1 cellular context compared by ENCODE assay signal in the genomic region with DNA sequence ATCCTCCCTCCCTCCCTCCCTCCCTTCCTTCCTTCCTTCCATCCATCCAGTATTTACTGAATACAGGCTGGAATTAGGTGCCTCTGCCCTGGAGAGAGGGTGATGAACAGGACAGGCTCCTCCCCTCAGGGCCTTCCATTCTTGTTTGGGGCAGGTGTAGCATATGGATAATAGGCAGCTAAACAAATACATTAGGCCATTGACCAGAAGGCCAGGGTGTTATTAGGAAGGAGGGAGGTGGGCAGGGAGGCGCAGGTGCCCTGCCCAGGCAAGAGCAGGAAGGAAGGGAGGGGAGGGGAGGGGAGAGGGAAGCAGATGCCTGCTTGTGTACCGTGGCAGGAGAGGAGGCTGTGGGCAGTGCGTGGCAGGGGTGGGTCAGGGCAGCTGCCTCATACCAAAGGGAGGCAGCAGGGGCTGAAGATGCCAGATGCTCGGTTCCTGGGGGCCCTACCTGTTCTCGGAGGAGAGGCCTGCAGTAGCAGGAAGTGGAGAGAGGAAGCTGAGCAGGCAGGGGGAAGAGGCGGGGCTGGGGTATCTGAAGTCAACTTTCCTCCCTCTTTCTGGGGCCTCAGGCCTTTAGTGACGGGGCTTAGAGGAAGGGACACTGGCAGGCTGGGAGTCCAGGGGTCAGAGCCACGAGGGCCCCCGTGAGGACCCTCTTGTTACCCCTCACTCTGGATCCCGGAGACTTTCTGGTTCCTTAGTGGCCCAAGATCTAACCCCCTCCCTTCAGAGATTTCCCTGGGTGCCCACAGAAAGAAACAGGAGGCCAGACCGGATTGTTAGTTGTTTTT.
A peak's percentile ranks its signal among the peaks of the same experiment; 100 is the strongest.
TF ChIP-seq lines count a peak whose summit lies in the region.

A gene with protein sequence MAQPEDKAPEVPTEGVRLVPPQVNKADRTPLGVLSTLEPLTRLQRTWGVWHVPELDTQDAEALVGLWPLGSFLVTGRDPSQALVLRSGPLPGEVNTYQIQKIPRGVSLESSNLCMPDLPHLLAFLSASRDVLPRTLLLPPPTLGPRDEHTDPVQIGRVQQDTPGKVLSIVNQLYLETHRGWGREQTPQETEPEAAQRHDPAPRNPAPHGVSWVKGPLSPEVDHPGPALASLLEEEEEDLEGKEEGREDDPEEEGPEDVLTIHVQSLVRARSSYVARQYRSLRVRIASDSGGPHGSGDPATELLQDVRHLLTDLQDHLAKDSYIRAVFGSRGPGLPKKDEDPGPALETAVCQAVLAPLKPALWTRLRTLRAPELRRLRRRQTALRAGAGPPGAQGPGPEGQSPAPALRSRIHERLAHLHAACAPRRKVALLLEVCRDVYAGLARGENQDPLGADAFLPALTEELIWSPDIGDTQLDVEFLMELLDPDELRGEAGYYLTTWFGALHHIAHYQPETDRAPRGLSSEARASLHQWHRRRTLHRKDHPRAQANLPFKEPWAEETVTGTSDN (minus strand): TSS at position 495 of the 794 bp plus-strand sequence. CDS start 1,533 bp downstream, outside the sequence.

TF ChIP-seq in HEK293, 187 proteins besides CTCF, POLR2A, EP300 and RAD21 (continued from another document and continues in another):
- TF ChIP-seq, protein P1, sequence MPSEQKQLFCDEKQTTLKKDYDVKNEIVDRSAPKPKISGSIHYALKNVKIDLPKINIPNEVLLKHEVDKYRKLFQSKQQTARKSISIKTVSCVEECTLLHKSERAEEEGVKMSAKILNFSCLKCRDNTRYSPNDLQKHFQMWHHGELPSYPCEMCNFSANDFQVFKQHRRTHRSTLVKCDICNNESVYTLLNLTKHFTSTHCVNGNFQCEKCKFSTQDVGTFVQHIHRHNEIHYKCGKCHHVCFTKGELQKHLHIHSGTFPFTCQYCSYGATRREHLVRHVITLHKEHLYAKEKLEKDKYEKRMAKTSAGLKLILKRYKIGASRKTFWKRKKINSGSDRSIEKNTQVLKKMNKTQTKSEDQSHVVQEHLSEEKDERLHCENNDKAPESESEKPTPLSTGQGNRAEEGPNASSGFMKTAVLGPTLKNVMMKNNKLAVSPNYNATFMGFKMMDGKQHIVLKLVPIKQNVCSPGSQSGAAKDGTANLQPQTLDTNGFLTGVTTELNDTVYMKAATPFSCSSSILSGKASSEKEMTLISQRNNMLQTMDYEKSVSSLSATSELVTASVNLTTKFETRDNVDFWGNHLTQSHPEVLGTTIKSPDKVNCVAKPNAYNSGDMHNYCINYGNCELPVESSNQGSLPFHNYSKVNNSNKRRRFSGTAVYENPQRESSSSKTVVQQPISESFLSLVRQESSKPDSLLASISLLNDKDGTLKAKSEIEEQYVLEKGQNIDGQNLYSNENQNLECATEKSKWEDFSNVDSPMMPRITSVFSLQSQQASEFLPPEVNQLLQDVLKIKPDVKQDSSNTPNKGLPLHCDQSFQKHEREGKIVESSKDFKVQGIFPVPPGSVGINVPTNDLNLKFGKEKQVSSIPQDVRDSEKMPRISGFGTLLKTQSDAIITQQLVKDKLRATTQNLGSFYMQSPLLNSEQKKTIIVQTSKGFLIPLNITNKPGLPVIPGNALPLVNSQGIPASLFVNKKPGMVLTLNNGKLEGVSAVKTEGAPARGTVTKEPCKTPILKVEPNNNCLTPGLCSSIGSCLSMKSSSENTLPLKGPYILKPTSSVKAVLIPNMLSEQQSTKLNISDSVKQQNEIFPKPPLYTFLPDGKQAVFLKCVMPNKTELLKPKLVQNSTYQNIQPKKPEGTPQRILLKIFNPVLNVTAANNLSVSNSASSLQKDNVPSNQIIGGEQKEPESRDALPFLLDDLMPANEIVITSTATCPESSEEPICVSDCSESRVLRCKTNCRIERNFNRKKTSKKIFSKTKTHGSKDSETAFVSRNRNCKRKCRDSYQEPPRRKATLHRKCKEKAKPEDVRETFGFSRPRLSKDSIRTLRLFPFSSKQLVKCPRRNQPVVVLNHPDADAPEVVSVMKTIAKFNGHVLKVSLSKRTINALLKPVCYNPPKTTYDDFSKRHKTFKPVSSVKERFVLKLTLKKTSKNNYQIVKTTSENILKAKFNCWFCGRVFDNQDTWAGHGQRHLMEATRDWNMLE (tag by site-specific recombination; conservative IDR thresholded peaks at IDR 0.05; ENCODE audit: low read depth) = peak; percentile 88
- TF ChIP-seq, protein P2, sequence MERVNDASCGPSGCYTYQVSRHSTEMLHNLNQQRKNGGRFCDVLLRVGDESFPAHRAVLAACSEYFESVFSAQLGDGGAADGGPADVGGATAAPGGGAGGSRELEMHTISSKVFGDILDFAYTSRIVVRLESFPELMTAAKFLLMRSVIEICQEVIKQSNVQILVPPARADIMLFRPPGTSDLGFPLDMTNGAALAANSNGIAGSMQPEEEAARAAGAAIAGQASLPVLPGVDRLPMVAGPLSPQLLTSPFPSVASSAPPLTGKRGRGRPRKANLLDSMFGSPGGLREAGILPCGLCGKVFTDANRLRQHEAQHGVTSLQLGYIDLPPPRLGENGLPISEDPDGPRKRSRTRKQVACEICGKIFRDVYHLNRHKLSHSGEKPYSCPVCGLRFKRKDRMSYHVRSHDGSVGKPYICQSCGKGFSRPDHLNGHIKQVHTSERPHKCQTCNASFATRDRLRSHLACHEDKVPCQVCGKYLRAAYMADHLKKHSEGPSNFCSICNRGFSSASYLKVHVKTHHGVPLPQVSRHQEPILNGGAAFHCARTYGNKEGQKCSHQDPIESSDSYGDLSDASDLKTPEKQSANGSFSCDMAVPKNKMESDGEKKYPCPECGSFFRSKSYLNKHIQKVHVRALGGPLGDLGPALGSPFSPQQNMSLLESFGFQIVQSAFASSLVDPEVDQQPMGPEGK (tag by site-specific recombination; IDR thresholded peaks at IDR 0.05) = peak; percentile 68; the same call in 1 of the 2 replicates
- TF ChIP-seq SP7 (tag by site-specific recombination; IDR thresholded peaks at IDR 0.05) = peak; percentile 92
- TF ChIP-seq ZNF24 (tag by site-specific recombination; IDR thresholded peaks at IDR 0.05) = no peak
- TF ChIP-seq WT1 (tag by site-specific recombination; IDR thresholded peaks at IDR 0.05) = peak; percentile 48; the same call in 1 of the 2 replicates
- no peak for TF ChIP-seq ZNF174 (tag by site-specific recombination; IDR thresholded peaks at IDR 0.05)
- TF ChIP-seq ZNF501 (tag by site-specific recombination; IDR thresholded peaks at IDR 0.05) = no peak
- TF ChIP-seq, protein P3, sequence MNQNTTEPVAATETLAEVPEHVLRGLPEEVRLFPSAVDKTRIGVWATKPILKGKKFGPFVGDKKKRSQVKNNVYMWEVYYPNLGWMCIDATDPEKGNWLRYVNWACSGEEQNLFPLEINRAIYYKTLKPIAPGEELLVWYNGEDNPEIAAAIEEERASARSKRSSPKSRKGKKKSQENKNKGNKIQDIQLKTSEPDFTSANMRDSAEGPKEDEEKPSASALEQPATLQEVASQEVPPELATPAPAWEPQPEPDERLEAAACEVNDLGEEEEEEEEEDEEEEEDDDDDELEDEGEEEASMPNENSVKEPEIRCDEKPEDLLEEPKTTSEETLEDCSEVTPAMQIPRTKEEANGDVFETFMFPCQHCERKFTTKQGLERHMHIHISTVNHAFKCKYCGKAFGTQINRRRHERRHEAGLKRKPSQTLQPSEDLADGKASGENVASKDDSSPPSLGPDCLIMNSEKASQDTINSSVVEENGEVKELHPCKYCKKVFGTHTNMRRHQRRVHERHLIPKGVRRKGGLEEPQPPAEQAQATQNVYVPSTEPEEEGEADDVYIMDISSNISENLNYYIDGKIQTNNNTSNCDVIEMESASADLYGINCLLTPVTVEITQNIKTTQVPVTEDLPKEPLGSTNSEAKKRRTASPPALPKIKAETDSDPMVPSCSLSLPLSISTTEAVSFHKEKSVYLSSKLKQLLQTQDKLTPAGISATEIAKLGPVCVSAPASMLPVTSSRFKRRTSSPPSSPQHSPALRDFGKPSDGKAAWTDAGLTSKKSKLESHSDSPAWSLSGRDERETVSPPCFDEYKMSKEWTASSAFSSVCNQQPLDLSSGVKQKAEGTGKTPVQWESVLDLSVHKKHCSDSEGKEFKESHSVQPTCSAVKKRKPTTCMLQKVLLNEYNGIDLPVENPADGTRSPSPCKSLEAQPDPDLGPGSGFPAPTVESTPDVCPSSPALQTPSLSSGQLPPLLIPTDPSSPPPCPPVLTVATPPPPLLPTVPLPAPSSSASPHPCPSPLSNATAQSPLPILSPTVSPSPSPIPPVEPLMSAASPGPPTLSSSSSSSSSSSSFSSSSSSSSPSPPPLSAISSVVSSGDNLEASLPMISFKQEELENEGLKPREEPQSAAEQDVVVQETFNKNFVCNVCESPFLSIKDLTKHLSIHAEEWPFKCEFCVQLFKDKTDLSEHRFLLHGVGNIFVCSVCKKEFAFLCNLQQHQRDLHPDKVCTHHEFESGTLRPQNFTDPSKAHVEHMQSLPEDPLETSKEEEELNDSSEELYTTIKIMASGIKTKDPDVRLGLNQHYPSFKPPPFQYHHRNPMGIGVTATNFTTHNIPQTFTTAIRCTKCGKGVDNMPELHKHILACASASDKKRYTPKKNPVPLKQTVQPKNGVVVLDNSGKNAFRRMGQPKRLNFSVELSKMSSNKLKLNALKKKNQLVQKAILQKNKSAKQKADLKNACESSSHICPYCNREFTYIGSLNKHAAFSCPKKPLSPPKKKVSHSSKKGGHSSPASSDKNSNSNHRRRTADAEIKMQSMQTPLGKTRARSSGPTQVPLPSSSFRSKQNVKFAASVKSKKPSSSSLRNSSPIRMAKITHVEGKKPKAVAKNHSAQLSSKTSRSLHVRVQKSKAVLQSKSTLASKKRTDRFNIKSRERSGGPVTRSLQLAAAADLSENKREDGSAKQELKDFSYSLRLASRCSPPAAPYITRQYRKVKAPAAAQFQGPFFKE (tag by site-specific recombination; IDR thresholded peaks at IDR 0.05; ENCODE audit: borderline replicate concordance) = no peak
- peak; percentile 68 for TF ChIP-seq SP2 (tag by site-specific recombination; IDR thresholded peaks at IDR 0.05)
- TF ChIP-seq ZNF416 (tag by site-specific recombination; IDR thresholded peaks at IDR 0.05) = no peak
- TF ChIP-seq ZNF677 (tag by site-specific recombination; IDR thresholded peaks at IDR 0.05) = no peak
- TF ChIP-seq KLF1 (tag by site-specific recombination; IDR thresholded peaks at IDR 0.05) = peak; percentile 60; the same call in 1 of the 2 replicates
- no peak for TF ChIP-seq FEZF1 (tag by site-specific recombination; IDR thresholded peaks at IDR 0.05)
- no peak for TF ChIP-seq OVOL3 (tag by site-specific recombination; IDR thresholded peaks at IDR 0.05)
- peak; percentile 76 for TF ChIP-seq ZNF335 (tag by site-specific recombination; conservative IDR thresholded peaks at IDR 0.05)
- peak; percentile 68 for TF ChIP-seq ZBTB48 (tag by site-specific recombination; IDR thresholded peaks at IDR 0.05)
- peak; percentile 60 for TF ChIP-seq SCRT2 (tag by site-specific recombination; IDR thresholded peaks at IDR 0.05)
- no peak for TF ChIP-seq ZNF121 (tag by site-specific recombination; IDR thresholded peaks at IDR 0.05)
- TF ChIP-seq GLIS2 (tag by site-specific recombination; IDR thresholded peaks at IDR 0.05) = no peak
- TF ChIP-seq ZNF394 (tag by site-specific recombination; IDR thresholded peaks at IDR 0.05; ENCODE audit: borderline replicate concordance) = peak; percentile 41; the same call in 1 of the 2 replicates
- TF ChIP-seq, protein P4, sequence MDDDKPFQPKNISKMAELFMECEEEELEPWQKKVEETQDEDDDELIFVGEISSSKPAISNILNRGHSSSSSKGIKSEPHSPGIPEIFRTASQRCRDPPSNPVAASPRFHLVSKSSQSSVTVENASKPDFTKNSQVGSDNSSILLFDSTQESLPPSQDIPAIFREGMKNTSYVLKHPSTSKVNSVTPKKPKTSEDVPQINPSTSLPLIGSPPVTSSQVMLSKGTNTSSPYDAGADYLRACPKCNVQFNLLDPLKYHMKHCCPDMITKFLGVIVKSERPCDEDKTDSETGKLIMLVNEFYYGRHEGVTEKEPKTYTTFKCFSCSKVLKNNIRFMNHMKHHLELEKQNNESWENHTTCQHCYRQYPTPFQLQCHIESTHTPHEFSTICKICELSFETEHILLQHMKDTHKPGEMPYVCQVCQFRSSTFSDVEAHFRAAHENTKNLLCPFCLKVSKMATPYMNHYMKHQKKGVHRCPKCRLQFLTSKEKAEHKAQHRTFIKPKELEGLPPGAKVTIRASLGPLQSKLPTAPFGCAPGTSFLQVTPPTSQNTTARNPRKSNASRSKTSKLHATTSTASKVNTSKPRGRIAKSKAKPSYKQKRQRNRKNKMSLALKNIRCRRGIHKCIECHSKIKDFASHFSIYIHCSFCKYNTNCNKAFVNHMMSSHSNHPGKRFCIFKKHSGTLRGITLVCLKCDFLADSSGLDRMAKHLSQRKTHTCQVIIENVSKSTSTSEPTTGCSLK (tag by site-specific recombination; IDR thresholded peaks at IDR 0.05) = no peak
- TF ChIP-seq, protein P5, sequence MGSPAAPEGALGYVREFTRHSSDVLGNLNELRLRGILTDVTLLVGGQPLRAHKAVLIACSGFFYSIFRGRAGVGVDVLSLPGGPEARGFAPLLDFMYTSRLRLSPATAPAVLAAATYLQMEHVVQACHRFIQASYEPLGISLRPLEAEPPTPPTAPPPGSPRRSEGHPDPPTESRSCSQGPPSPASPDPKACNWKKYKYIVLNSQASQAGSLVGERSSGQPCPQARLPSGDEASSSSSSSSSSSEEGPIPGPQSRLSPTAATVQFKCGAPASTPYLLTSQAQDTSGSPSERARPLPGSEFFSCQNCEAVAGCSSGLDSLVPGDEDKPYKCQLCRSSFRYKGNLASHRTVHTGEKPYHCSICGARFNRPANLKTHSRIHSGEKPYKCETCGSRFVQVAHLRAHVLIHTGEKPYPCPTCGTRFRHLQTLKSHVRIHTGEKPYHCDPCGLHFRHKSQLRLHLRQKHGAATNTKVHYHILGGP (tag by site-specific recombination; IDR thresholded peaks at IDR 0.05) = no peak
- TF ChIP-seq ZNF184 (tag by site-specific recombination; IDR thresholded peaks at IDR 0.05) = no peak
- TF ChIP-seq, protein P6, sequence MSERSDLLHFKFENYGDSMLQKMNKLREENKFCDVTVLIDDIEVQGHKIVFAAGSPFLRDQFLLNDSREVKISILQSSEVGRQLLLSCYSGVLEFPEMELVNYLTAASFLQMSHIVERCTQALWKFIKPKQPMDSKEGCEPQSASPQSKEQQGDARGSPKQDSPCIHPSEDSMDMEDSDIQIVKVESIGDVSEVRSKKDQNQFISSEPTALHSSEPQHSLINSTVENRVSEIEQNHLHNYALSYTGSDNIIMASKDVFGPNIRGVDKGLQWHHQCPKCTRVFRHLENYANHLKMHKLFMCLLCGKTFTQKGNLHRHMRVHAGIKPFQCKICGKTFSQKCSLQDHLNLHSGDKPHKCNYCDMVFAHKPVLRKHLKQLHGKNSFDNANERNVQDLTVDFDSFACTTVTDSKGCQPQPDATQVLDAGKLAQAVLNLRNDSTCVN (tag by site-specific recombination; optimal IDR thresholded peaks at IDR 0.05) = no peak
- TF ChIP-seq, protein P7, sequence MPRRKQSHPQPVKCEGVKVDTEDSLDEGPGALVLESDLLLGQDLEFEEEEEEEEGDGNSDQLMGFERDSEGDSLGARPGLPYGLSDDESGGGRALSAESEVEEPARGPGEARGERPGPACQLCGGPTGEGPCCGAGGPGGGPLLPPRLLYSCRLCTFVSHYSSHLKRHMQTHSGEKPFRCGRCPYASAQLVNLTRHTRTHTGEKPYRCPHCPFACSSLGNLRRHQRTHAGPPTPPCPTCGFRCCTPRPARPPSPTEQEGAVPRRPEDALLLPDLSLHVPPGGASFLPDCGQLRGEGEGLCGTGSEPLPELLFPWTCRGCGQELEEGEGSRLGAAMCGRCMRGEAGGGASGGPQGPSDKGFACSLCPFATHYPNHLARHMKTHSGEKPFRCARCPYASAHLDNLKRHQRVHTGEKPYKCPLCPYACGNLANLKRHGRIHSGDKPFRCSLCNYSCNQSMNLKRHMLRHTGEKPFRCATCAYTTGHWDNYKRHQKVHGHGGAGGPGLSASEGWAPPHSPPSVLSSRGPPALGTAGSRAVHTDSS (tag by site-specific recombination; IDR thresholded peaks at IDR 0.05) = no peak
